ENCODE assay signal across 35 cellular contexts in the genomic region with DNA sequence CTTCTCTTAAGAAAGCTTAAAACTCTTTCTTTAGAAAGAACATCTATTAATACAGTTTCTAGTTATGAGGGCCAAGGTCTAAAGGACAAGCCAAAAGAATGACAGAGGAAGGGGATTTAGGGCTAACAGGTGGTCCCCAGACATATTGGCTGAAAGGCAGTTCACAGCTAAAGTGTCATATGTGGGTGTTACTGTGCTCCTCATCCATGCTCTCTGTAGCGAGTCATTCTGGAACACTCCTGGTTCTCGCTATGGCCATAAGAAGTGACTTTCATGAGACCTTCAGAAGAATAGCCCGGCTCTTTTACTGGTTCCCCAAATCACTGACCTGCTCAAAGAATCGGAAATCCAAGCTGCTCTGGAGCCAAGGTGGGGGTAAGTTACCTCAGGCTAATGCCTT.
"Had no signal": no experiment of that assay in that cellular context is flagged by ENCODE, and none has a peak within 500 bp of the region (broad histone marks: within the 10 kb centered on the region; RNA-seq: fewer than 3 reads in every experiment).

No MANE protein-coding gene starts in this region.

- H3K9me3 ChIP-seq: esophagus muscularis mucosa, gastrocnemius medialis had no signal

- H3K27me3 ChIP-seq: brain microvascular endothelial cell, dorsolateral prefrontal cortex, esophagus muscularis mucosa, gastrocnemius medialis had no signal

- DNase-seq: activated B cell treated with CpG ODN at 0.5 μM for 24 hours; activated CD4-positive, alpha-beta T cell treated with anti-CD3 and anti-CD28 coated beads for 48 hours; activated CD4-positive, alpha-beta T cell treated with anti-CD3 and anti-CD28 coated beads, Interleukin-2, amount 50 U/mL, for 1 hour; activated CD4-positive, alpha-beta T cell treated with anti-CD3 and anti-CD28 coated beads, Interleukin-2, amount 50 U/mL, for 48 hours; activated CD8-positive, alpha-beta memory T cell treated with anti-CD3 and anti-CD28 coated beads for 24 hours; activated CD8-positive, alpha-beta T cell treated with anti-CD3 and anti-CD28 coated beads for 36 hours; activated effector memory CD4-positive, alpha-beta T cell treated with Interleukin-2 at 50 U/mL for 16 hours; activated gamma-delta T cell treated with Interleukin-2 at 50 U/mL for 16 hours; activated naive CD4-positive, alpha-beta T cell treated with anti-CD3 and anti-CD28 coated beads, Interleukin-2, amount 50 U/mL, for 16 hours; activated naive CD4-positive, alpha-beta T cell treated with Interleukin-2 at 50 U/mL for 16 hours; activated T-cell treated with anti-CD3 and anti-CD28 coated beads, Interleukin-2, amount 50 U/mL, for 4 hours; amniotic stem cell; anterior cingulate cortex; brain microvascular endothelial cell; dorsolateral prefrontal cortex; effector CD4-positive, alpha-beta T cell; effector memory CD8-positive, alpha-beta T cell; erythroblast; foreskin keratinocyte; gastrocnemius medialis; glutamatergic neuron; T-helper 1 cell; T-helper 17 cell; T1000; WERI-Rb-1 had no signal

- H3K4me3 Mint-ChIP-seq: activated B cell treated with CpG ODN at 0.5 μM for 24 hours; activated CD8-positive, alpha-beta T cell treated with anti-CD3 and anti-CD28 coated beads for 36 hours; activated naive CD8-positive, alpha-beta T cell; activated T-cell treated with anti-CD3 and anti-CD28 coated beads, Interleukin-2, amount 50 U/mL, for 4 hours; activated T-helper 17 cell treated with anti-CD3 and anti-CD28 coated beads, Interleukin-2, amount 50 U/mL, for 72 hours; central memory CD8-positive, alpha-beta T cell; dendritic cell treated with granulocyte-macrophage colony-stimulating factor and Interleukin-4, amounts not matched to agents 40 ng/mL and 50 ng/mL, for 4 days; effector memory CD8-positive, alpha-beta T cell; T-helper 17 cell; T-helper 2 cell treated with Interferon-gamma antibody and Interleukin-4, amounts not matched to agents 5 μg/mL and 100 μg/mL, for 36 hours had no signal

- ATAC-seq: activated CD4-positive, CD25-positive, alpha-beta regulatory T cell treated with anti-CD3 and anti-CD28 coated beads, Interleukin-2, amount 50 U/mL, for 24 hours; activated CD8-positive, alpha-beta T cell treated with anti-CD3 and anti-CD28 coated beads for 36 hours; activated T-cell treated with anti-CD3 and anti-CD28 coated beads, Interleukin-2, amount 50 U/mL, for 4 hours; activated T-helper 17 cell treated with anti-CD3 and anti-CD28 coated beads, Interleukin-2, amount 50 U/mL, for 72 hours; effector memory CD8-positive, alpha-beta T cell; foreskin keratinocyte; gastrocnemius medialis; T-helper 17 cell had no signal

- H3K27ac ChIP-seq: brain microvascular endothelial cell, coronary artery, dorsolateral prefrontal cortex, esophagus muscularis mucosa, foreskin keratinocyte, gastrocnemius medialis, WERI-Rb-1 had no signal

- H3K4me1 ChIP-seq: esophagus muscularis mucosa, foreskin keratinocyte, gastrocnemius medialis had no signal

- H3K9me3 Mint-ChIP-seq: activated B cell treated with CpG ODN at 0.5 μM for 24 hours; activated CD8-positive, alpha-beta T cell treated with anti-CD3 and anti-CD28 coated beads for 36 hours; activated T-cell treated with anti-CD3 and anti-CD28 coated beads, Interleukin-2, amount 50 U/mL, for 4 hours; activated T-helper 17 cell treated with anti-CD3 and anti-CD28 coated beads, Interleukin-2, amount 50 U/mL, for 72 hours; central memory CD8-positive, alpha-beta T cell; dendritic cell treated with granulocyte-macrophage colony-stimulating factor and Interleukin-4, amounts not matched to agents 40 ng/mL and 50 ng/mL, for 4 days; effector memory CD8-positive, alpha-beta T cell; T-helper 2 cell treated with Interferon-gamma antibody and Interleukin-4, amounts not matched to agents 5 μg/mL and 100 μg/mL, for 36 hours had no signal

- FAIRE-seq: astrocyte, bronchial epithelial cell had no signal

- H3K4me1 Mint-ChIP-seq: activated B cell treated with CpG ODN at 0.5 μM for 24 hours; activated T-helper 17 cell treated with anti-CD3 and anti-CD28 coated beads, Interleukin-2, amount 50 U/mL, for 72 hours; central memory CD8-positive, alpha-beta T cell had no signal

- H3K27me3 Mint-ChIP-seq: activated B cell treated with CpG ODN at 0.5 μM for 24 hours; activated naive CD8-positive, alpha-beta T cell; activated T-helper 17 cell treated with anti-CD3 and anti-CD28 coated beads, Interleukin-2, amount 50 U/mL, for 72 hours; central memory CD8-positive, alpha-beta T cell; dendritic cell treated with granulocyte-macrophage colony-stimulating factor and Interleukin-4, amounts not matched to agents 40 ng/mL and 50 ng/mL, for 4 days; effector memory CD8-positive, alpha-beta T cell had no signal

- H3K27ac Mint-ChIP-seq: activated B cell treated with CpG ODN at 0.5 μM for 24 hours; activated CD8-positive, alpha-beta T cell treated with anti-CD3 and anti-CD28 coated beads for 36 hours; activated naive CD8-positive, alpha-beta T cell; activated T-helper 17 cell treated with anti-CD3 and anti-CD28 coated beads, Interleukin-2, amount 50 U/mL, for 72 hours; dendritic cell treated with granulocyte-macrophage colony-stimulating factor and Interleukin-4, amounts not matched to agents 40 ng/mL and 50 ng/mL, for 4 days; effector memory CD8-positive, alpha-beta T cell; T-helper 17 cell; T-helper 2 cell treated with Interferon-gamma antibody and Interleukin-4, amounts not matched to agents 5 μg/mL and 100 μg/mL, for 36 hours had no signal

- H3K36me3 ChIP-seq: brain microvascular endothelial cell, WERI-Rb-1 had no signal

- H3K4me3 ChIP-seq: coronary artery, dorsolateral prefrontal cortex, esophagus muscularis mucosa, gastrocnemius medialis had no signal
